In genomic region chr1:234478481-234479309, GRCh38 we compare ENCODE assay signal across 1 cellular context.
A peak's percentile ranks its signal among the peaks of the same experiment; 100 is the strongest.
TF ChIP-seq lines count a peak whose summit lies in the region.

TARBP1 (minus strand) TSS chr1:234479179; CDS start chr1:234479103, 76 bp downstream.

TF ChIP-seq in HEK293, 187 proteins besides CTCF, POLR2A, EP300 and RAD21 (continued from another document and continues in another):
- TF ChIP-seq, protein P1, sequence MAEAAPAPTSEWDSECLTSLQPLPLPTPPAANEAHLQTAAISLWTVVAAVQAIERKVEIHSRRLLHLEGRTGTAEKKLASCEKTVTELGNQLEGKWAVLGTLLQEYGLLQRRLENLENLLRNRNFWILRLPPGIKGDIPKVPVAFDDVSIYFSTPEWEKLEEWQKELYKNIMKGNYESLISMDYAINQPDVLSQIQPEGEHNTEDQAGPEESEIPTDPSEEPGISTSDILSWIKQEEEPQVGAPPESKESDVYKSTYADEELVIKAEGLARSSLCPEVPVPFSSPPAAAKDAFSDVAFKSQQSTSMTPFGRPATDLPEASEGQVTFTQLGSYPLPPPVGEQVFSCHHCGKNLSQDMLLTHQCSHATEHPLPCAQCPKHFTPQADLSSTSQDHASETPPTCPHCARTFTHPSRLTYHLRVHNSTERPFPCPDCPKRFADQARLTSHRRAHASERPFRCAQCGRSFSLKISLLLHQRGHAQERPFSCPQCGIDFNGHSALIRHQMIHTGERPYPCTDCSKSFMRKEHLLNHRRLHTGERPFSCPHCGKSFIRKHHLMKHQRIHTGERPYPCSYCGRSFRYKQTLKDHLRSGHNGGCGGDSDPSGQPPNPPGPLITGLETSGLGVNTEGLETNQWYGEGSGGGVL (tag by site-specific recombination; IDR thresholded peaks at IDR 0.05): peak; percentile 47
- no peak for TF ChIP-seq RBAK (tag by site-specific recombination; IDR thresholded peaks at IDR 0.05)
- TF ChIP-seq ZNF121 (tag by site-specific recombination; IDR thresholded peaks at IDR 0.05): no peak
- TF ChIP-seq ZNF239 (tag by site-specific recombination; IDR thresholded peaks at IDR 0.05): no peak
- TF ChIP-seq SETDB1 (IDR thresholded peaks at IDR 0.05; ENCODE audit: insufficient read length, low read length): no peak
- TF ChIP-seq ZSCAN5A (tag by site-specific recombination; IDR thresholded peaks at IDR 0.05): peak; percentile 74; the same call in 1 of the 2 replicates
- peak; percentile 93 for TF ChIP-seq ZNF660 (tag by site-specific recombination; IDR thresholded peaks at IDR 0.05)
- peak; percentile 95 for TF ChIP-seq ZNF561 (tag by site-specific recombination; IDR thresholded peaks at IDR 0.05; ENCODE audit: borderline replicate concordance)
- peak; percentile 60; the same call in 1 of the 2 replicates for TF ChIP-seq ZBTB20 (tag by site-specific recombination; IDR thresholded peaks at IDR 0.05)
- TF ChIP-seq PRDM10 (tag by site-specific recombination; IDR thresholded peaks at IDR 0.05): peak; percentile 90; the same call in 1 of the 2 replicates
- no peak for TF ChIP-seq PRDM1 (tag by site-specific recombination; IDR thresholded peaks at IDR 0.05)
- TF ChIP-seq INSM2 (tag by site-specific recombination; IDR thresholded peaks at IDR 0.05): 0 out of 2 replicates have a peak, but pooled peaks have one; percentile 22
- peak; percentile 11; the same call in 1 of the 2 replicates for TF ChIP-seq GLIS2 (tag by site-specific recombination; IDR thresholded peaks at IDR 0.05)
- TF ChIP-seq ZBTB7A (tag by site-specific recombination; IDR thresholded peaks at IDR 0.05; ENCODE audit: low read depth): no peak; the same call in 1 of the 2 replicates
- TF ChIP-seq ZNF514 (tag by site-specific recombination; IDR thresholded peaks at IDR 0.05): no peak
- TF ChIP-seq ZNF311 (tag by site-specific recombination; IDR thresholded peaks at IDR 0.05; ENCODE audit: borderline replicate concordance): no peak
- TF ChIP-seq ZNF184 (tag by site-specific recombination; IDR thresholded peaks at IDR 0.05): peak; percentile 55; the same call in 1 of the 2 replicates
- no peak for TF ChIP-seq ZNF624 (tag by site-specific recombination; IDR thresholded peaks at IDR 0.05)
- no peak for TF ChIP-seq ZNF221 (tag by site-specific recombination; IDR thresholded peaks at IDR 0.05; ENCODE audit: borderline replicate concordance)
- TF ChIP-seq ZNF350 (tag by site-specific recombination; IDR thresholded peaks at IDR 0.05): no peak
- peak; percentile 66 for TF ChIP-seq ZNF423 (tag by site-specific recombination; IDR thresholded peaks at IDR 0.05)
- TF ChIP-seq ZNF112 (tag by site-specific recombination; IDR thresholded peaks at IDR 0.05): no peak
- no peak for TF ChIP-seq ZNF214 (tag by site-specific recombination; IDR thresholded peaks at IDR 0.05; ENCODE audit: borderline replicate concordance)
- TF ChIP-seq ZSCAN30 (tag by site-specific recombination; IDR thresholded peaks at IDR 0.05): peak; percentile 95
- no peak for TF ChIP-seq ZNF37A (tag by site-specific recombination; IDR thresholded peaks at IDR 0.05)
- TF ChIP-seq FEZF1 (tag by site-specific recombination; IDR thresholded peaks at IDR 0.05): no peak
- TF ChIP-seq ZSCAN16 (tag by site-specific recombination; IDR thresholded peaks at IDR 0.05): no peak
- no peak for TF ChIP-seq PRDM6 (tag by site-specific recombination; IDR thresholded peaks at IDR 0.05)
- peak; percentile 65; the same call in 1 of the 2 replicates for TF ChIP-seq ZBTB44 (tag by site-specific recombination; IDR thresholded peaks at IDR 0.05)
- TF ChIP-seq TRIM28 (IDR thresholded peaks at IDR 0.05; ENCODE audit: borderline replicate concordance, low read length): peak; percentile 53; the same call in 1 of the 2 replicates
- TF ChIP-seq ZNF416 (tag by site-specific recombination; IDR thresholded peaks at IDR 0.05): no peak
- no peak for TF ChIP-seq ZNF19 (tag by site-specific recombination; IDR thresholded peaks at IDR 0.05; ENCODE audit: low read depth)
- TF ChIP-seq ZNF473 (tag by site-specific recombination; IDR thresholded peaks at IDR 0.05): no peak
- TF ChIP-seq GLIS1 (tag by site-specific recombination; IDR thresholded peaks at IDR 0.05): peak; percentile 8; the same call in 1 of the 2 replicates
- TF ChIP-seq EGR2 (tag by site-specific recombination; IDR thresholded peaks at IDR 0.05; ENCODE audit: low read depth): 0 out of 2 replicates have a peak, but pooled peaks have one; percentile 39
- TF ChIP-seq YY1 (tag by site-specific recombination; IDR thresholded peaks at IDR 0.05): no peak
- peak; percentile 77; the same call in 1 of the 2 replicates for TF ChIP-seq ZNF449 (tag by site-specific recombination; IDR thresholded peaks at IDR 0.05)
- no peak for TF ChIP-seq ZNF792 (tag by site-specific recombination; IDR thresholded peaks at IDR 0.05)
- TF ChIP-seq ZNF560 (tag by site-specific recombination; IDR thresholded peaks at IDR 0.05; ENCODE audit: borderline replicate concordance): no peak
- TF ChIP-seq MZF1 (tag by site-specific recombination; IDR thresholded peaks at IDR 0.05; ENCODE audit: borderline replicate concordance): no peak
- no peak; the same call in 1 of the 2 replicates for TF ChIP-seq HOXC10 (CRISPR knock-in tag; IDR thresholded peaks at IDR 0.05)
- no peak for TF ChIP-seq PRDM4 (tag by site-specific recombination; IDR thresholded peaks at IDR 0.05)
- TF ChIP-seq GLI2 (tag by site-specific recombination; IDR thresholded peaks at IDR 0.05; ENCODE audit: borderline replicate concordance, low read depth): no peak
- TF ChIP-seq PBX3 (CRISPR knock-in tag; IDR thresholded peaks at IDR 0.05): peak; percentile 42; the same call in 1 of the 2 replicates
- no peak for TF ChIP-seq ZNF248 (tag by site-specific recombination; IDR thresholded peaks at IDR 0.05)
- no peak for TF ChIP-seq ZNF391 (tag by site-specific recombination; IDR thresholded peaks at IDR 0.05; ENCODE audit: borderline replicate concordance, low read depth)
- peak; percentile 68; the same call in 1 of the 2 replicates for TF ChIP-seq KLF16 (tag by site-specific recombination; IDR thresholded peaks at IDR 0.05)
